In the genomic region with DNA sequence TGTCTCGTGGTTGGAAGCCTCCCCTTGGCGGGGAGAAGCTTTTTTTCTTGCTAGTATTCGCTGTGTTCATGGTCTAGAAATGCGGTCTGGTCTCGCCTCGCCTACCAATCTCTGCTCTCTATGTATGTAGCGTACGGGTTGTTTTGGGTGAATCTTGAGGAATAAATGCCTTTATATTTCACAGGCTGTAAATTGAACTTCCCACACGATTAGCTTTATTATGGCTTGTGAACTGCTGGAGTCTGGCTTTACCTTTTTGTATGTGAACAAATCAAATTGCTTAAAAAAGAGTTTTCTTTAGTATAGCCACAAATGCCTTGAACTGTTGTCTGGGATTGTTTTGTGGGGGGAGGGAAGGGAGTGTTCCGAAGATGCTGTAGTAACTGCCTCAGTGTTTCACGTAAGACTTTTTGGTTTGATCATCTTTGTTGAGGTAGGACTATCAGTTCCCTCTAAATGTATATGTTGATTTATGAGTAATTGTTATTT, we compare ENCODE assay signal across 10 cellular contexts. TPM values are rescaled to one million over a fixed set of nuclear protein-coding genes. Genes with fewer than 3 reads are reported as not detected.
DNase-seq lines count a peak whose midpoint lies in the region; ATAC-seq and TF ChIP-seq lines count a peak whose summit lies in the region.
"Had no signal": no experiment of that assay in that cellular context is flagged by ENCODE, and none has a peak within 500 bp of the region (broad histone marks: within the 10 kb centered on the region; RNA-seq: fewer than 3 reads in every experiment).

No MANE protein-coding gene starts in this region.

- H3K9me3 ChIP-seq in CD4-positive, CD25-positive, alpha-beta regulatory T cell (ENCODE audit: control insufficient read depth in 2 of 2, low read length in 2 of 2), result no peaks in the 10 kb centered on the region
- H3K9me3 ChIP-seq in WERI-Rb-1 (ENCODE audit: severe bottlenecking), result peaks cover 2% of the 10 kb centered on the region
- no peaks in the 10 kb centered on the region for H3K9me3 ChIP-seq in iPS-18a (ENCODE audit: control insufficient read depth, low read depth, low read length)
- no peaks in the 10 kb centered on the region for H3K9me3 ChIP-seq in uterus
- no peaks in the 10 kb centered on the region for H3K9me3 ChIP-seq in vagina
- H3K9me3 ChIP-seq: prostate gland had no signal

- H3K36me3 Mint-ChIP-seq in CD4-positive, CD25-positive, alpha-beta regulatory T cell, result no peaks in the 10 kb centered on the region

- no peak for TF ChIP-seq POLR2A in uterus (IDR thresholded peaks at IDR 0.05)
- TF ChIP-seq POLR2A in vagina (IDR thresholded peaks at IDR 0.05), result no peak

- H3K27ac Mint-ChIP-seq in CD4-positive, CD25-positive, alpha-beta regulatory T cell, result no peak overlapping the region

- peak overlapping the region in 3 of 4 donors; percentile 8 to 76 (median 73) for H3K4me3 Mint-ChIP-seq in CD4-positive, CD25-positive, alpha-beta regulatory T cell

- no peaks in the 10 kb centered on the region for H3K36me3 ChIP-seq in CD4-positive, CD25-positive, alpha-beta regulatory T cell (ENCODE audit: control insufficient read depth, insufficient read depth, low read length)
- H3K36me3 ChIP-seq in WERI-Rb-1 (peaks cover 39% of the 10 kb centered on the region), iPS-18a (ENCODE audit: control insufficient read depth, low read depth, low read length) (no peaks in the 10 kb centered on the region), uterus (no peaks in the 10 kb centered on the region), vagina (no peaks in the 10 kb centered on the region)
- H3K36me3 ChIP-seq: prostate gland had no signal

- H3K4me3 ChIP-seq in CD4-positive, CD25-positive, alpha-beta regulatory T cell (ENCODE audit: low read depth, low read length), result no peak overlapping the region
- peak overlapping the region; percentile 90 for H3K4me3 ChIP-seq in WERI-Rb-1 (ENCODE audit: low read depth, low read length)
- H3K4me3 ChIP-seq in iPS-18a (ENCODE audit: low read length), result peak overlapping the region; percentile 64
- no peak overlapping the region for H3K4me3 ChIP-seq in uterus
- H3K4me3 ChIP-seq in vagina, result no peak overlapping the region

- peak overlapping the region; percentile 32 for H3K9ac ChIP-seq in iPS-18a (ENCODE audit: low read length)

- peaks cover 5% of the 10 kb centered on the region for H3K4me1 ChIP-seq in CD4-positive, CD25-positive, alpha-beta regulatory T cell (ENCODE audit: control insufficient read depth, insufficient read depth, low read length, poor library complexity, severe bottlenecking)
- H3K4me1 ChIP-seq in iPS-18a (ENCODE audit: control insufficient read depth, low read depth, low read length) (peaks cover 43% of the 10 kb centered on the region), uterus (peaks cover 0 to 16% of the 10 kb centered on the region in 2 donors), vagina (peaks cover 26% of the 10 kb centered on the region)

- DNase-seq in CD4-positive, CD25-positive, alpha-beta regulatory T cell, result no peak
- DNase-seq in DMS 273 (lab: John Stamatoyannopoulos, UW; ENCODE audit: unreplicated experiment), result peak; percentile 56
- DNase-seq in WERI-Rb-1, result no peak
- DNase-seq in SW 1271 (lab: John Stamatoyannopoulos, UW), result no peak
- no peak for DNase-seq in uterus
- no peak for DNase-seq in vagina (ENCODE audit: extremely low spot score in 2 of 2)

- peaks cover 20% of the 10 kb centered on the region for H3K27me3 ChIP-seq in CD4-positive, CD25-positive, alpha-beta regulatory T cell (ENCODE audit: control insufficient read depth, insufficient read depth, low read length)
- H3K27me3 ChIP-seq in WERI-Rb-1 (ENCODE audit: insufficient read depth, low read depth, severe bottlenecking) (no peaks in the 10 kb centered on the region), iPS-18a (ENCODE audit: control insufficient read depth, insufficient read depth, low read length) (peaks cover 93% of the 10 kb centered on the region), uterus (peaks cover 6 to 32% of the 10 kb centered on the region in 2 donors), vagina (peaks cover 8% of the 10 kb centered on the region)

- H3K27ac ChIP-seq in CD4-positive, CD25-positive, alpha-beta regulatory T cell (ENCODE audit: insufficient read depth, low read length, poor library complexity, severe bottlenecking), result no peak overlapping the region
- H3K27ac ChIP-seq in WERI-Rb-1 (peak overlapping the region; percentile 100), iPS-18a (ENCODE audit: low read length) (no peak overlapping the region), uterus (no peak overlapping the region), vagina (no peak overlapping the region)
- H3K27ac ChIP-seq: coronary artery, prostate gland had no signal

- H3K9me3 Mint-ChIP-seq in CD4-positive, CD25-positive, alpha-beta regulatory T cell, result peaks cover 0 to 2% (median 0%) of the 10 kb centered on the region in 7 donors

- H3K4me1 Mint-ChIP-seq in CD4-positive, CD25-positive, alpha-beta regulatory T cell, result peaks cover 0 to 18% (median 9%) of the 10 kb centered on the region in 4 donors

- intact Hi-C loops in uterus (cut with DNase I; ENCODE audit: low total_unique reads) (no loop called here), vagina (cut with DNase I) (no loop called here)

- TF ChIP-seq CTCF in WERI-Rb-1 (IDR thresholded peaks at IDR 0.05; ENCODE audit: low read depth, low read length) (no peak), uterus (IDR thresholded peaks at IDR 0.05) (no peak), vagina (IDR thresholded peaks at IDR 0.05) (no peak)

- H3K27me3 Mint-ChIP-seq in CD4-positive, CD25-positive, alpha-beta regulatory T cell, result peaks cover 70% of the 10 kb centered on the region

- no peak for ATAC-seq in CD4-positive, CD25-positive, alpha-beta regulatory T cell (ENCODE audit: low read depth in 2 of 2)

RNA-seq across cellular contexts. Expression of a gene that starts 2.2 kb away (rescaled TPM):
- 0.12 TPM for total RNA-seq in CD4-positive, CD25-positive, alpha-beta regulatory T cell
- polyA plus RNA-seq in CD4-positive, CD25-positive, alpha-beta regulatory T cell, result not detected
- total RNA-seq in uterus (not detected), vagina (not detected)
- total RNA-seq: HepG2 had no signal
- polyA plus RNA-seq: HepG2 had no signal

Comparison
In these comparisons a context has a peak if more than half of its experiments do, and no peak if none do; other contexts are left out.
1. H3K4me3 ChIP-seq: peak in WERI-Rb-1 (single experiment) and iPS-18a (single experiment); none in CD4-positive, CD25-positive, alpha-beta regulatory T cell (single experiment), uterus (0 of 2) and vagina (0 of 2).